In genomic region chr15:89333959-89334509, GRCh38 we compare ENCODE assay signal across 8 cellular contexts. TPM values are rescaled to one million over a fixed set of nuclear protein-coding genes. Genes with fewer than 3 reads are reported as not detected.
A peak's percentile ranks its signal among the peaks of the same experiment; 100 is the strongest.
DNase-seq lines count a peak whose midpoint lies in the region; ATAC-seq and TF ChIP-seq lines count a peak whose summit lies in the region.

No MANE protein-coding gene starts in this region.

- no TSS peak for BruUV-seq in OCI-LY7 (replicated peaks; lab: Mats Ljungman, UMichigan)

- TF ChIP-seq EP300 in ovary (IDR thresholded peaks at IDR 0.05), result no peak

- DNase-seq in OCI-LY7 (ENCODE audit: low spot score), result no peak
- no peak for DNase-seq in epithelial cell of proximal tubule (ENCODE audit: low read depth)
- DNase-seq in ovary, result no peak
- no peak for DNase-seq in NCI-H146 treated with DMSO at 0.1 percent for 48 hours (lab: John Stamatoyannopoulos, UW; ENCODE audit: unreplicated experiment)
- DNase-seq in NCI-H2081 (lab: John Stamatoyannopoulos, UW), result no peak

- H3K27ac ChIP-seq in ACC112 (ENCODE audit: low read depth, low read length), result peak overlapping the region; percentile 75
- peak overlapping the region; percentile 60 for H3K27ac ChIP-seq in OCI-LY7 (ENCODE audit: low read depth, low read length, poor library complexity, severe bottlenecking)
- peak overlapping the region; percentile 77 to 86 for H3K27ac ChIP-seq in ovary

- POLR2A ChIA-PET in OCI-LY7 (lab: Charles Lee), result interaction anchor here (1.0 to 1.7 kb wide), 2 partner anchors 28 to 89 kb away, joined by 3 to 4 read pairs; no protein-coding TSS in a partner anchor

- H3K9me3 ChIP-seq in OCI-LY7 (ENCODE audit: low read length), result no peaks in the 10 kb centered on the region
- H3K9me3 ChIP-seq in ovary, result no peaks in the 10 kb centered on the region

- no peak for TF ChIP-seq CTCF in OCI-LY7 (conservative IDR thresholded peaks at IDR 0.05; ENCODE audit: low read length)
- TF ChIP-seq CTCF in epithelial cell of proximal tubule (conservative IDR thresholded peaks at IDR 0.05; ENCODE audit: low read depth, low read length), result no peak
- TF ChIP-seq CTCF in ovary (IDR thresholded peaks at IDR 0.05), result no peak

- WGBS in ovary, 3 donors, result 1 to 2% (median 2%) methylated on average over 17 to 43 of the region's 43 CpGs

- H3K4me1 ChIP-seq in ACC112 (ENCODE audit: control insufficient read depth, insufficient read depth, low read length, unreplicated experiment) (peaks cover 30% of the 10 kb centered on the region), OCI-LY7 (ENCODE audit: insufficient read depth, low read length, poor library complexity, severe bottlenecking) (peaks cover 39% of the 10 kb centered on the region), ovary (ENCODE audit: insufficient read depth) (peaks cover 5% of the 10 kb centered on the region)

- H3K36me3 ChIP-seq in ACC112 (ENCODE audit: insufficient read depth, low read length) (peaks cover 32% of the 10 kb centered on the region), OCI-LY7 (ENCODE audit: insufficient read depth, low read length) (peaks cover 44% of the 10 kb centered on the region), ovary (no peaks in the 10 kb centered on the region)

- H3K4me2 ChIP-seq in OCI-LY7 (ENCODE audit: low read length), result peak overlapping the region; percentile 85

- ATAC-seq in GM19023 (IDR thresholded peaks at IDR 0.05; ENCODE audit: unreplicated experiment), result peak; percentile 1
- ATAC-seq in HG03196 (IDR thresholded peaks at IDR 0.05; ENCODE audit: unreplicated experiment), result no peak

- peak overlapping the region; percentile 21 for H2AFZ ChIP-seq in ACC112 (ENCODE audit: low read length, unreplicated experiment)
- no peak overlapping the region for H2AFZ ChIP-seq in OCI-LY7 (ENCODE audit: low read length)

- H3K79me2 ChIP-seq in ACC112 (ENCODE audit: control insufficient read depth, insufficient read depth, low read length, unreplicated experiment) (peaks cover 54% of the 10 kb centered on the region), OCI-LY7 (ENCODE audit: insufficient read depth, low read depth, low read length) (peaks cover 49% of the 10 kb centered on the region)

- H3K27me3 ChIP-seq in ACC112 (ENCODE audit: insufficient read depth, low read length) (no peaks in the 10 kb centered on the region), ovary (no peaks in the 10 kb centered on the region)

- H3K4me3 ChIP-seq in ACC112 (ENCODE audit: low read depth, low read length) (peak overlapping the region; percentile 99), OCI-LY7 (ENCODE audit: low read depth, low read length, poor library complexity, severe bottlenecking) (peak overlapping the region; percentile 94), epithelial cell of proximal tubule (ENCODE audit: low read depth, low read length) (peak overlapping the region; percentile 93), ovary (peak overlapping the region; percentile 66)

- no peaks in the 10 kb centered on the region for H3K9me2 ChIP-seq in OCI-LY7 (ENCODE audit: insufficient read depth, low read length)

- peaks cover 21% of the 10 kb centered on the region for H4K20me1 ChIP-seq in OCI-LY7 (ENCODE audit: insufficient read depth, low read length)

- CTCF ChIA-PET in OCI-LY7 (lab: Charles Lee; ENCODE audit: unreplicated experiment), result interaction anchor here (0.6 kb wide), 1 partner anchor 246 kb away, joined by 3 read pairs; the partner anchor contains the start of gene ABHD2

- intact Hi-C loops in OCI-LY7 (cut with micrococcal nuclease; ENCODE audit: unreplicated experiment) (loop anchor here (1.0 to 2.0 kb wide), 2 partner anchors 90 to 243 kb away; no protein-coding TSS in a partner anchor), ovary (cut with DNase I) (loop anchor here in 1 of 4 donors (10.0 kb wide), 1 partner anchor 129 kb away; no protein-coding TSS in a partner anchor)

- TF ChIP-seq POLR2A in ovary (IDR thresholded peaks at IDR 0.05), result no peak

RNA-seq across cellular contexts. Expression of gene POLG, which starts 0.6 kb away (rescaled TPM):
- total RNA-seq in OCI-LY7 (2014; rRNA removed; shearing (Covaris generic)), result 78.3 and 80.2 TPM in 2 replicates
- 91.6 and 93.7 TPM in 2 replicates for total RNA-seq in OCI-LY7 (2022)
- total RNA-seq in epithelial cell of proximal tubule, result 84.6 and 85.9 TPM in 2 replicates
- total RNA-seq in ovary, result 10 to 100 TPM; 33.0 to 52.0 (median 43.0) TPM
- 10 to 100 TPM; 19.8 to 25.0 TPM for polyA plus RNA-seq in ovary
